1 cellular context compared by ENCODE assay signal in genomic region chr3:142215111-142215510, GRCh38.
TF ChIP-seq lines count a peak whose summit lies in the region.

No MANE protein-coding gene starts in this region.

TF ChIP-seq in SK-N-SH treated with all-trans-retinoic acid at 6 μM for 48 hours, 23 proteins besides CTCF, POLR2A, EP300 and RAD21 (continued from another document):
- TF ChIP-seq POU6F1 (CRISPR knock-in tag; IDR thresholded peaks at IDR 0.05; ENCODE audit: borderline replicate concordance, low read depth) (no peak), RARB (CRISPR knock-in tag; IDR thresholded peaks at IDR 0.05) (no peak), ZNF70 (CRISPR knock-in tag; IDR thresholded peaks at IDR 0.05) (no peak)
